In genomic region chr3:115019900-115020299, GRCh38 we compare ENCODE assay signal across 17 cellular contexts.
DNase-seq lines count a peak whose midpoint lies in the region; ATAC-seq and TF ChIP-seq lines count a peak whose summit lies in the region.
"Had no signal": no experiment of that assay in that cellular context is flagged by ENCODE, and none has a peak within 500 bp of the region (broad histone marks: within the 10 kb centered on the region; RNA-seq: fewer than 3 reads in every experiment).

No MANE protein-coding gene starts in this region.

- H3K27me3 ChIP-seq in gastroesophageal sphincter, result no peaks in the 10 kb centered on the region
- H3K27me3 ChIP-seq: spleen, vagina had no signal

- H3K9me3 ChIP-seq in gastroesophageal sphincter, result peaks cover 0 to 7% (median 0%) of the 10 kb centered on the region in 3 donors
- H3K9me3 ChIP-seq: vagina had no signal

- intact Hi-C loops in sciatic nerve (cut with DNase I), result no loop called here
- intact Hi-C loops in left colon (cut with DNase I, micrococcal nuclease), result no loop called here

- in situ Hi-C loops in GM13976 (cut with MboI; ENCODE audit: low sequenced_read_pairs, unreplicated experiment), result no loop called here

- ATAC-seq in GM18868 (IDR thresholded peaks at IDR 0.05; ENCODE audit: unreplicated experiment), result peak; percentile 68
- peak; percentile 46 for ATAC-seq in gastroesophageal sphincter
- peak; percentile 50 for ATAC-seq in sciatic nerve
- no peak for ATAC-seq in left colon
- ATAC-seq: PC-3 had no signal

- WGBS in gastroesophageal sphincter (ENCODE audit: low coverage in 1 of 2), 2 donors, result 40 to 61% methylated on average over 1 of the region's 1 CpG

- peaks cover 4 to 59% (median 16%) of the 10 kb centered on the region in 3 donors for H3K4me1 ChIP-seq in gastroesophageal sphincter

- no peak for TF ChIP-seq POLR2A in gastroesophageal sphincter (IDR thresholded peaks at IDR 0.05)

- DNase-seq in NOMO-1 (lab: John Stamatoyannopoulos, UW; ENCODE audit: unreplicated experiment in 2 of 2) (peak; percentile 69 to 83), sciatic nerve (ENCODE audit: low spot score) (no peak), NCI-H187 treated with DMSO at 0.1 percent for 48 hours (lab: John Stamatoyannopoulos, UW) (no peak), NCI-H2171 treated with DMSO at 0.1 percent for 48 hours (lab: John Stamatoyannopoulos, UW) (no peak), GM13976 (ENCODE audit: low spot score) (no peak), left colon (no peak)
- DNase-seq: activated naive CD4-positive, alpha-beta T cell; NCI-H146; PC-3; spleen; stimulated activated naive CD4-positive, alpha-beta T cell treated with Interleukin-2 at 50 U/mL for 16 hours had no signal

- H3K36me3 ChIP-seq in gastroesophageal sphincter, result no peaks in the 10 kb centered on the region
- H3K36me3 ChIP-seq: vagina had no signal

- no peak overlapping the region for H3K4me3 ChIP-seq in gastroesophageal sphincter
- H3K4me3 ChIP-seq: spleen, vagina had no signal

- peak overlapping the region in 3 of 4 donors; percentile 69 to 89 (median 72) for H3K27ac ChIP-seq in gastroesophageal sphincter
- H3K27ac ChIP-seq: epithelial cell of prostate, HL-60, KMS-11, vagina had no signal

- no peak for TF ChIP-seq EP300 in gastroesophageal sphincter (IDR thresholded peaks at IDR 0.05)

- TF ChIP-seq CTCF in gastroesophageal sphincter (IDR thresholded peaks at IDR 0.05) (no peak), GM13976 (IDR thresholded peaks at IDR 0.05; ENCODE audit: borderline replicate concordance, control extremely low read depth, extremely low read depth, insufficient read depth, missing control alignments) (no peak)

Comparison
In these comparisons a context has a peak if more than half of its experiments do, and no peak if none do; other contexts are left out.
1. DNase-seq: peak in NOMO-1 (2 of 2); none in sciatic nerve (single experiment), NCI-H187 treated with DMSO at 0.1 percent for 48 hours (single experiment), NCI-H2171 treated with DMSO at 0.1 percent for 48 hours (single experiment), GM13976 (single experiment) and left colon (0 of 2).